Comparison of ENCODE assay signal across 8 cellular contexts in the genomic region with DNA sequence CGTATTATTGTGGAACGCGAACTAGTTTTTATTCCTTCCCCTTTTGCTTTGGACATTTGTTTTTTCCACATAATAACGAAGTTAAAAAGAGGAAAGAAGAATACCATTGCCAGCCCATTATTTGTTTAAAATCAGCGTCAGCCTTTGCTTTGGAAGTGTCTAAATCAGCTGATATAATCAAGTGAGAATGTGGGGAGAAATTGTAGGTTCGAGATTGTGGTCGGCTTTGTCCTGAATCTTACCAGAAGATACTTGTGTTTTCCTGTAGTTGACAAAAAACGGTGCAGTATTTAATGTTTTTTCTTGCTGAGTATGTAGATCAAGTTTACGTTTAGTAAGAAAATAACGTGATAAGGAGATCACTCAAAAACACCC. TPM values are rescaled to one million over a fixed set of nuclear protein-coding genes. Genes with fewer than 3 reads are reported as not detected.
DNase-seq lines count a peak whose midpoint lies in the region; ATAC-seq, FAIRE-seq and TF ChIP-seq lines count a peak whose summit lies in the region.

No MANE protein-coding gene starts in this region.

- peaks cover 21% of the 10 kb centered on the region for H3F3A ChIP-seq in MM.1S (ENCODE audit: insufficient read depth, low read length)

- no peak for TF ChIP-seq RAD21 in K562 (CRISPR knock-in tag; conservative IDR thresholded peaks at IDR 0.05 in 1 of 2, IDR thresholded peaks at IDR 0.05 in 1 of 2)

- H3K27ac ChIP-seq in MM.1S (ENCODE audit: low read length): peak overlapping the region; percentile 97
- H3K27ac ChIP-seq in K562 (ENCODE audit: extremely low read depth, low read depth, low read length): peak overlapping the region; percentile 96
- peak overlapping the region; percentile 100 for H3K27ac ChIP-seq in suprapubic skin

- no peak for ATAC-seq in K562
- no peak for ATAC-seq in HG03342 (IDR thresholded peaks at IDR 0.05; ENCODE audit: unreplicated experiment)

- DNase-seq in GM03348 (ENCODE audit: low spot score): peak; percentile 7
- peak; percentile 41 for DNase-seq in MM.1S
- DNase-seq in K562 (ENCODE audit: extremely low read depth in 1 of 4, low spot score in 3 of 4): peak in 1 of 4 experiments; percentile 34
- DNase-seq in kidney tubule cell (ENCODE audit: low spot score): peak; percentile 35
- no peak for DNase-seq in suprapubic skin (ENCODE audit: low spot score in 2 of 2)
- no peak for DNase-seq in stimulated activated CD4-positive, alpha-beta T cell treated with anti-CD3 and anti-CD28 coated beads, Interleukin-2, amount 100 ng/mL, for 24 hours
- no peak for DNase-seq in ureter (ENCODE audit: low spot score)

- peak overlapping the region; percentile 70 for H3K4me2 ChIP-seq in MM.1S (ENCODE audit: low read depth, low read length)
- H3K4me2 ChIP-seq in K562 (ENCODE audit: insufficient read depth, low read length): peak overlapping the region; percentile 74

- H3K4me1 ChIP-seq in MM.1S (ENCODE audit: low read length) (peaks cover 7% of the 10 kb centered on the region), K562 (replicated peaks in 1 of 2; ENCODE audit: control insufficient read depth in 2 of 2, insufficient read depth in 2 of 2, low read length in 2 of 2) (peaks cover 13 to 15% of the 10 kb centered on the region in 2 experiments; a peak in 4 of 5 replicates), suprapubic skin (peaks cover 27% of the 10 kb centered on the region)

- H3K9me2 ChIP-seq in MM.1S (replicated peaks; ENCODE audit: insufficient read depth, low read length): no peaks in the 10 kb centered on the region

- H3K36me3 ChIP-seq in MM.1S (replicated peaks; ENCODE audit: insufficient read depth, low read length) (0 out of 2 replicates have a peak, but pooled peaks cover 3% of the 10 kb centered on the region), K562 (ENCODE audit: control insufficient read depth, insufficient read depth, low read length) (0 out of 3 replicates have a peak, but pooled peaks cover 2% of the 10 kb centered on the region), suprapubic skin (no peaks in the 10 kb centered on the region)

- BruUV-seq in K562 (replicated peaks; lab: Mats Ljungman, UMichigan): TSS peak; percentile 82

- peaks cover 59% of the 10 kb centered on the region for H3K79me2 ChIP-seq in MM.1S (ENCODE audit: low read length)
- peaks cover 58% of the 10 kb centered on the region for H3K79me2 ChIP-seq in K562 (ENCODE audit: control insufficient read depth, insufficient read depth, low read length)

- TF ChIP-seq CTCF in MM.1S (IDR thresholded peaks at IDR 0.05; ENCODE audit: low read length): no peak
- TF ChIP-seq CTCF in K562 (IDR thresholded peaks at IDR 0.05 in 2 of 3, conservative IDR thresholded peaks at IDR 0.05 in 1 of 3; ENCODE audit: insufficient read depth in 2 of 3, low read depth in 1 of 3, low read length in 3 of 3): no peak
- TF ChIP-seq CTCF in suprapubic skin (IDR thresholded peaks at IDR 0.05): no peak

- CTCF ChIA-PET in K562 (lab: Yijun Ruan, JAX; ENCODE audit: low intra/inter-chr PET ratio): interaction anchor here (0.6 kb wide), 1 partner anchor 152 kb away, joined by 3 read pairs; no protein-coding TSS in a partner anchor

- intact Hi-C loops in K562 (cut with micrococcal nuclease): loop anchor here (5.0 to 10.0 kb wide), 2 partner anchors 113 to 151 kb away; a partner anchor contains a TSS

- FAIRE-seq in K562 (lab: Jason Lieb, UNC): no peak

- no peaks in the 10 kb centered on the region for H3K27me3 ChIP-seq in MM.1S (replicated peaks; ENCODE audit: insufficient read depth, low read length)
- H3K27me3 ChIP-seq in K562 (ENCODE audit: control insufficient read depth in 2 of 2, insufficient read depth in 2 of 2, low read length in 2 of 2): no peaks in the 10 kb centered on the region
- no peaks in the 10 kb centered on the region for H3K27me3 ChIP-seq in suprapubic skin

- H2AFZ ChIP-seq in MM.1S (ENCODE audit: low read length) (peak overlapping the region; percentile 73), K562 (ENCODE audit: low read depth, low read length) (no peak overlapping the region)

- in situ Hi-C loops in K562 (cut with MboI): no loop called here

- 0% methylated on average over 10 of the region's 10 CpGs for WGBS in K562 (ENCODE audit: insufficient coverage, low coverage, missing lambda C conversion rate)
- 1% methylated on average over 10 of the region's 10 CpGs for WGBS in suprapubic skin

- peak overlapping the region; percentile 79 for H3K4me3 ChIP-seq in MM.1S (ENCODE audit: low read length)
- H3K4me3 ChIP-seq in K562: peak overlapping the region; percentile 79
- peak overlapping the region; percentile 79 for H3K4me3 ChIP-seq in suprapubic skin

- H3K9ac ChIP-seq in MM.1S (ENCODE audit: low read length) (peak overlapping the region; percentile 93), K562 (ENCODE audit: insufficient read depth in 1 of 2, low read depth in 2 of 2, low read length in 2 of 2) (peak overlapping the region; percentile 93 to 96; a peak in 3 of 4 replicates)

- POLR2A ChIA-PET in K562 (lab: Yijun Ruan, JAX): interaction anchor here (0.7 to 4.6 kb wide), 23 partner anchors 8 to 366 kb away, joined by 3 to 45 read pairs (median 6); a partner anchor contains a TSS

- H4K20me1 ChIP-seq in MM.1S (ENCODE audit: insufficient read depth, low read length): no peaks in the 10 kb centered on the region
- no peaks in the 10 kb centered on the region for H4K20me1 ChIP-seq in K562 (replicated peaks; ENCODE audit: control insufficient read depth, insufficient read depth, low read length)

- TF ChIP-seq POLR2A in K562 (conservative IDR thresholded peaks at IDR 0.05) (no peak), suprapubic skin (IDR thresholded peaks at IDR 0.05) (no peak)

- H3K9me3 ChIP-seq in MM.1S (replicated peaks; ENCODE audit: insufficient read depth, low read length) (no peaks in the 10 kb centered on the region), K562 (replicated peaks; ENCODE audit: control insufficient read depth, insufficient read depth, low read depth, low read length) (no peaks in the 10 kb centered on the region), suprapubic skin (no peaks in the 10 kb centered on the region)

- TF ChIP-seq EP300 in K562 (IDR thresholded peaks at IDR 0.05; ENCODE audit: low read length): no peak
- no peak for TF ChIP-seq EP300 in suprapubic skin (IDR thresholded peaks at IDR 0.05)

- no peaks in the 10 kb centered on the region for H3K9me1 ChIP-seq in K562 (ENCODE audit: control insufficient read depth, insufficient read depth, low read length)

TF ChIP-seq in K562, 482 proteins besides CTCF, POLR2A, EP300 and RAD21 (continues in another document):
- TF ChIP-seq DACH1 (IDR thresholded peaks at IDR 0.05; ENCODE audit: partially characterized antibody) (peak; percentile 29), MAFF (IDR thresholded peaks at IDR 0.05; ENCODE audit: low read length) (no peak), NFATC3 (IDR thresholded peaks at IDR 0.05) (0 out of 2 replicates have a peak, but pooled peaks have one; percentile 14), TSC22D4 (tag; IDR thresholded peaks at IDR 0.05) (no peak)
- TF ChIP-seq, protein P1, sequence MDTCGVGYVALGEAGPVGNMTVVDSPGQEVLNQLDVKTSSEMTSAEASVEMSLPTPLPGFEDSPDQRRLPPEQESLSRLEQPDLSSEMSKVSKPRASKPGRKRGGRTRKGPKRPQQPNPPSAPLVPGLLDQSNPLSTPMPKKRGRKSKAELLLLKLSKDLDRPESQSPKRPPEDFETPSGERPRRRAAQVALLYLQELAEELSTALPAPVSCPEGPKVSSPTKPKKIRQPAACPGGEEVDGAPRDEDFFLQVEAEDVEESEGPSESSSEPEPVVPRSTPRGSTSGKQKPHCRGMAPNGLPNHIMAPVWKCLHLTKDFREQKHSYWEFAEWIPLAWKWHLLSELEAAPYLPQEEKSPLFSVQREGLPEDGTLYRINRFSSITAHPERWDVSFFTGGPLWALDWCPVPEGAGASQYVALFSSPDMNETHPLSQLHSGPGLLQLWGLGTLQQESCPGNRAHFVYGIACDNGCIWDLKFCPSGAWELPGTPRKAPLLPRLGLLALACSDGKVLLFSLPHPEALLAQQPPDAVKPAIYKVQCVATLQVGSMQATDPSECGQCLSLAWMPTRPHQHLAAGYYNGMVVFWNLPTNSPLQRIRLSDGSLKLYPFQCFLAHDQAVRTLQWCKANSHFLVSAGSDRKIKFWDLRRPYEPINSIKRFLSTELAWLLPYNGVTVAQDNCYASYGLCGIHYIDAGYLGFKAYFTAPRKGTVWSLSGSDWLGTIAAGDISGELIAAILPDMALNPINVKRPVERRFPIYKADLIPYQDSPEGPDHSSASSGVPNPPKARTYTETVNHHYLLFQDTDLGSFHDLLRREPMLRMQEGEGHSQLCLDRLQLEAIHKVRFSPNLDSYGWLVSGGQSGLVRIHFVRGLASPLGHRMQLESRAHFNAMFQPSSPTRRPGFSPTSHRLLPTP (IDR thresholded peaks at IDR 0.05; ENCODE audit: borderline replicate concordance, extremely low read depth, insufficient read length): no peak

RNA-seq across cellular contexts. Expression of a gene that starts 0.9 kb away (rescaled TPM):
- 85.5 and 119 TPM in 2 replicates for total RNA-seq in K562 (2011; cell fraction: chromatin; rRNA removed; ENCODE audit: low replicate concordance)
- 30.0 and 35.1 TPM in 2 replicates for total RNA-seq in K562 (2011; cell fraction: nucleolus; rRNA removed)
- total RNA-seq in K562 (2011; cell fraction: nucleoplasm; rRNA removed): 53.7 and 56.1 TPM in 2 replicates
- 17.3 and 23.6 TPM in 2 replicates for total RNA-seq in K562 (2014; rRNA removed)
- total RNA-seq in K562 (2014; rRNA removed; fragmentation: Illumina TruSeq; extraction: Trizol): 29.8 and 32.9 TPM in 2 replicates
- total RNA-seq in K562 (2015; rRNA removed; fragmentation: Illumina TruSeq; extraction: Trizol): 25.6 and 27.1 TPM in 2 replicates
- 26.2 and 30.4 TPM in 2 replicates for total RNA-seq in K562 (2021)
- 55.6 and 58.5 TPM in 2 replicates for polyA plus RNA-seq in K562 (2011; rRNA removed)
- polyA plus RNA-seq in K562 (2011; cell fraction: cytosol; rRNA removed): 52.1 and 62.9 TPM in 2 replicates
- 28.2 and 34.4 TPM in 2 replicates for polyA plus RNA-seq in K562 (2011; cell fraction: nucleus; rRNA removed)
- 15.1 and 22.0 TPM in 2 replicates for polyA plus RNA-seq in K562 (2012)
- polyA plus RNA-seq in K562 (2014; fragmentation: Illumina TruSeq; extraction: Trizol): 21.5 and 28.2 TPM in 2 replicates
- 10 to 100 TPM; 18.4 to 34.4 TPM for polyA plus RNA-seq in K562 (2014; fragmentation: Nextera tagmentation; extraction: Ambion mirVana)
- polyA plus RNA-seq in K562 (2014; rRNA removed): 16.8 and 19.8 TPM in 2 replicates
- polyA minus RNA-seq in K562 (2011; rRNA and poly(A)+ RNA removed): 137 and 171 TPM in 2 replicates
- polyA minus RNA-seq in K562 (2011; cell fraction: cytosol; rRNA and poly(A)+ RNA removed): 34.4 and 36.6 TPM in 2 replicates
- polyA minus RNA-seq in K562 (2011; cell fraction: nucleus; rRNA and poly(A)+ RNA removed): 23.7 and 43.3 TPM in 2 replicates
- 10 to 100 TPM; 16.1 to 25.9 (median 18.4) TPM for total RNA-seq in suprapubic skin
- total RNA-seq in ureter: 19.9 TPM

Comparison
In these comparisons a context has a peak if more than half of its experiments do, and no peak if none do; other contexts are left out.
1. DNase-seq: peak in GM03348 (single experiment), MM.1S (single experiment) and kidney tubule cell (single experiment); none in suprapubic skin (0 of 2), stimulated activated CD4-positive, alpha-beta T cell treated with anti-CD3 and anti-CD28 coated beads, Interleukin-2, amount 100 ng/mL, for 24 hours (0 of 2) and ureter (single experiment).
2. Peak in every context shown above with its lines, with median percentiles within 50 percentile points of each other: H3K27ac ChIP-seq and H3K4me3 ChIP-seq.